1 cellular context compared by ENCODE assay signal in genomic region chr19:45670670-45671453, GRCh38.
A peak's percentile ranks its signal among the peaks of the same experiment; 100 is the strongest.
TF ChIP-seq lines count a peak whose summit lies in the region.

No MANE protein-coding gene starts in this region.

TF ChIP-seq in K562, 482 proteins besides CTCF, POLR2A, EP300 and RAD21 (continued from another document and continues in another):
- no peak for TF ChIP-seq DIDO1 (tag; IDR thresholded peaks at IDR 0.05; ENCODE audit: low read depth)
- TF ChIP-seq ZNF512 (tag; IDR thresholded peaks at IDR 0.05): no peak
- TF ChIP-seq U2AF1 (optimal IDR thresholded peaks at IDR 0.05; ENCODE audit: low read depth, low read length): no peak
- TF ChIP-seq BRCA1 (IDR thresholded peaks at IDR 0.05): no peak
- 0 out of 2 replicates have a peak, but pooled peaks have one; percentile 49 for TF ChIP-seq BRCA1 (CRISPR knock-in tag; IDR thresholded peaks at IDR 0.05)
- TF ChIP-seq ZKSCAN1 (IDR thresholded peaks at IDR 0.05; ENCODE audit: low read depth, low read length): peak; percentile 3; the same call in 1 of the 2 replicates
- TF ChIP-seq ZBTB17 (CRISPR knock-in tag; IDR thresholded peaks at IDR 0.05): no peak
- peak; percentile 49; the same call in 1 of the 2 replicates for TF ChIP-seq ZBTB7A (IDR thresholded peaks at IDR 0.05; ENCODE audit: borderline replicate concordance, control insufficient read depth, low read depth, low read length)
- TF ChIP-seq EGR1 (conservative IDR thresholded peaks at IDR 0.05): peak; percentile 15; the same call in 1 of the 2 replicates
- TF ChIP-seq SIX5 (IDR thresholded peaks at IDR 0.05; ENCODE audit: borderline replicate concordance in 1 of 2, insufficient read depth in 1 of 2, low read depth in 1 of 2, low read length in 2 of 2): no peak
- TF ChIP-seq E2F6 (IDR thresholded peaks at IDR 0.05; ENCODE audit: borderline replicate concordance in 1 of 2, extremely low read depth in 1 of 2, insufficient read depth in 1 of 2, insufficient read length in 1 of 2, low read depth in 1 of 2, low read length in 1 of 2, poor library complexity in 1 of 2, severe bottlenecking in 1 of 2): peak in 1 of 2 experiments; percentile 7
- TF ChIP-seq THAP7 (CRISPR knock-in tag; IDR thresholded peaks at IDR 0.05): no peak
- no peak for TF ChIP-seq RAD51 (IDR thresholded peaks at IDR 0.05; ENCODE audit: borderline replicate concordance, low read depth)
- TF ChIP-seq KDM5B (IDR thresholded peaks at IDR 0.05; ENCODE audit: insufficient replicate concordance, low read depth, low read length): no peak
- no peak for TF ChIP-seq CBFB (CRISPR knock-in tag; IDR thresholded peaks at IDR 0.05)
- TF ChIP-seq ZNF280A (IDR thresholded peaks at IDR 0.05; ENCODE audit: low read depth, partially characterized antibody): no peak
- TF ChIP-seq ID3 (CRISPR knock-in tag; IDR thresholded peaks at IDR 0.05): no peak
- TF ChIP-seq ID3 (tag; IDR thresholded peaks at IDR 0.05): no peak
- TF ChIP-seq POLR3A (IDR thresholded peaks at IDR 0.05; ENCODE audit: borderline replicate concordance, extremely low read depth, insufficient read depth, insufficient read length): no peak
- TF ChIP-seq HNRNPL (IDR thresholded peaks at IDR 0.05; ENCODE audit: low read depth, low read length): peak; percentile 65; the same call in 1 of the 2 replicates
- no peak for TF ChIP-seq HIVEP1 (CRISPR knock-in tag; IDR thresholded peaks at IDR 0.05)
- TF ChIP-seq HSF4 (CRISPR knock-in tag; IDR thresholded peaks at IDR 0.05; ENCODE audit: borderline replicate concordance): no peak
- no peak for TF ChIP-seq KLF16 (IDR thresholded peaks at IDR 0.05)
- TF ChIP-seq MTA3 (IDR thresholded peaks at IDR 0.05; ENCODE audit: borderline replicate concordance): 0 out of 2 replicates have a peak, but pooled peaks have one; percentile 9
- no peak for TF ChIP-seq EHMT2 (IDR thresholded peaks at IDR 0.05)
- no peak for TF ChIP-seq NR2C1 (IDR thresholded peaks at IDR 0.05)
- no peak for TF ChIP-seq NR2C1 (tag; IDR thresholded peaks at IDR 0.05)
- no peak for TF ChIP-seq POLR2H (tag; IDR thresholded peaks at IDR 0.05; ENCODE audit: low read depth)
- TF ChIP-seq ZBTB9 (CRISPR knock-in tag; IDR thresholded peaks at IDR 0.05): no peak
- no peak for TF ChIP-seq DEAF1 (CRISPR knock-in tag; IDR thresholded peaks at IDR 0.05)
- TF ChIP-seq AFF1 (IDR thresholded peaks at IDR 0.05; ENCODE audit: low read depth in 1 of 2, partially characterized antibody in 2 of 2): no peak
- no peak for TF ChIP-seq ETS2 (tag; IDR thresholded peaks at IDR 0.05; ENCODE audit: borderline replicate concordance, poor library complexity, severe bottlenecking)
- TF ChIP-seq FOXM1 (IDR thresholded peaks at IDR 0.05; ENCODE audit: low read depth): no peak
- no peak for TF ChIP-seq FOXM1 (CRISPR knock-in tag; IDR thresholded peaks at IDR 0.05; ENCODE audit: low read depth)
- 0 out of 2 replicates have a peak, but pooled peaks have one; percentile 26 for TF ChIP-seq E2F4 (CRISPR knock-in tag; IDR thresholded peaks at IDR 0.05; ENCODE audit: low read depth)
- TF ChIP-seq TCF3 (CRISPR knock-in tag; IDR thresholded peaks at IDR 0.05): no peak
- TF ChIP-seq NFXL1 (CRISPR knock-in tag; IDR thresholded peaks at IDR 0.05): no peak
- TF ChIP-seq SPI1 (IDR thresholded peaks at IDR 0.05; ENCODE audit: borderline replicate concordance, low read depth, low read length): peak; percentile 52; the same call in 1 of the 2 replicates
- no peak for TF ChIP-seq KLF6 (CRISPR knock-in tag; IDR thresholded peaks at IDR 0.05; ENCODE audit: borderline replicate concordance)
- TF ChIP-seq RBBP5 (IDR thresholded peaks at IDR 0.05; ENCODE audit: borderline replicate concordance, insufficient read depth, low read length, poor library complexity, severe bottlenecking): no peak
- TF ChIP-seq POLR2AphosphoS5 (IDR thresholded peaks at IDR 0.05; ENCODE audit: control insufficient read depth, insufficient read depth, low read depth, low read length): peak; percentile 65; the same call in 1 of the 2 replicates
- peak in 1 of 2 experiments; percentile 70; a peak in 1 of 4 replicates for TF ChIP-seq SRF (CRISPR knock-in tag; IDR thresholded peaks at IDR 0.05)
- no peak for TF ChIP-seq BRF2 (IDR thresholded peaks at IDR 0.05; ENCODE audit: borderline replicate concordance, insufficient read depth, insufficient read length)
- TF ChIP-seq HNRNPUL1 (IDR thresholded peaks at IDR 0.05; ENCODE audit: low read length): no peak
- peak in 1 of 2 experiments; percentile 36; a peak in 1 of 4 replicates for TF ChIP-seq HDAC1 (IDR thresholded peaks at IDR 0.05)
- no peak for TF ChIP-seq ZNF232 (CRISPR knock-in tag; IDR thresholded peaks at IDR 0.05)
- no peak for TF ChIP-seq FOXJ2 (tag; IDR thresholded peaks at IDR 0.05)
- no peak for TF ChIP-seq COPS2 (conservative IDR thresholded peaks at IDR 0.05)
- TF ChIP-seq FOSL1 (tag; conservative IDR thresholded peaks at IDR 0.05): no peak
- no peak for TF ChIP-seq JUND (IDR thresholded peaks at IDR 0.05; ENCODE audit: borderline replicate concordance, low read depth, low read length)
- no peak for TF ChIP-seq JUND (tag; IDR thresholded peaks at IDR 0.05; ENCODE audit: borderline replicate concordance, low read depth, low read length)
- no peak for TF ChIP-seq NFE2L1 (tag; IDR thresholded peaks at IDR 0.05; ENCODE audit: borderline replicate concordance, low read depth)
- peak; percentile 56 for TF ChIP-seq HMGN3 (IDR thresholded peaks at IDR 0.05; ENCODE audit: borderline replicate concordance, extremely low read depth, insufficient read length, low read depth, low read length)
- TF ChIP-seq MECOM (CRISPR knock-in tag; IDR thresholded peaks at IDR 0.05): no peak
- TF ChIP-seq NONO (IDR thresholded peaks at IDR 0.05; ENCODE audit: low read depth in 2 of 2, low read length in 1 of 2): no peak
- peak; percentile 53; the same call in 1 of the 2 replicates for TF ChIP-seq ZNF511 (CRISPR knock-in tag; IDR thresholded peaks at IDR 0.05)
